ENCODE assay signal across 30 cellular contexts in the genomic region with DNA sequence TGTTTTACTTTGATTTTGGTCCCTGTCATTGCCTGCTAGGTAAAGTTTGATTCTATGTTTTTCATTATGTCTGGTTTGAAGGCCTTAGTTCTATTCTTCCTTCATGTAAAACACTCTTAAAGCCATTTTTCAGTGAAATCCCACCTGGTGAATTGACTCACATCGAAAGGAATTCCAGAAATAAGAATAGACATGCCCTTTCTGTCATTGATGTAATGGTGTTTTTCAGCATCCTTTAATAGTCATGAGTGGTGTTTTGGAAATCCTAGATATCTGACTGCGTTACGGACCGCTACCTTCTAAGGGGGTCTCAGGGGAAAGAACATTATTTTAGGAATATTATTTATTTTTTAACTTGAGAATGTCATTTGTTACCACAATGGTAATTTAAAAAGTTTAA.
"Had no signal": no experiment of that assay in that cellular context is flagged by ENCODE, and none has a peak within 500 bp of the region (broad histone marks: within the 10 kb centered on the region; RNA-seq: fewer than 3 reads in every experiment).

No MANE protein-coding gene starts in this region.

- H3K36me3 Mint-ChIP-seq: activated naive CD4-positive, alpha-beta T cell treated with anti-CD3 and anti-CD28 coated beads, Interleukin-2, amount 10 ng/mL, durations not matched to agents 7 days and 5 days; activated naive CD8-positive, alpha-beta T cell treated with anti-CD3 and anti-CD28 coated beads, Interleukin-2, amount 10 ng/mL, durations not matched to agents 7 days and 5 days had no signal

- H3K27ac ChIP-seq: ascending aorta, epithelial cell of prostate, WERI-Rb-1 had no signal

- H3K9me3 Mint-ChIP-seq: activated T-cell treated with anti-CD3 and anti-CD28 coated beads, Interleukin-2, amount 50 U/mL, for 72 hours had no signal

- ATAC-seq: activated CD4-positive, CD25-positive, alpha-beta regulatory T cell treated with anti-CD3 and anti-CD28 coated beads, Interleukin-2, amount 50 U/mL, for 24 hours; activated CD8-positive, alpha-beta T cell treated with anti-CD3 and anti-CD28 coated beads for 36 hours; activated naive CD4-positive, alpha-beta T cell treated with anti-CD3 and anti-CD28 coated beads, Interleukin-2, amount 50 U/mL, for 72 hours; activated T-cell treated with anti-CD3 and anti-CD28 coated beads, Interleukin-2, amount 50 U/mL, for 72 hours; effector memory CD8-positive, alpha-beta T cell; T-helper 17 cell had no signal

- H3K4me3 Mint-ChIP-seq: activated B cell treated with CpG ODN at 0.5 μM for 24 hours; activated CD8-positive, alpha-beta T cell treated with anti-CD3 and anti-CD28 coated beads for 36 hours; activated naive CD4-positive, alpha-beta T cell treated with anti-CD3 and anti-CD28 coated beads, Interleukin-2, amount 10 ng/mL, durations not matched to agents 7 days and 5 days; activated naive CD8-positive, alpha-beta T cell treated with anti-CD3 and anti-CD28 coated beads, Interleukin-2, amount 10 ng/mL, durations not matched to agents 7 days and 5 days; activated T-cell treated with anti-CD3 and anti-CD28 coated beads, Interleukin-2, amount 50 U/mL, for 72 hours; brain; effector memory CD8-positive, alpha-beta T cell; T-helper 17 cell; T-helper 2 cell treated with Interferon-gamma antibody and Interleukin-4, amounts not matched to agents 5 μg/mL and 100 μg/mL, for 36 hours had no signal

- H3K4me3 ChIP-seq: ascending aorta, esophagus squamous epithelium had no signal

- H3K4me1 ChIP-seq: ascending aorta had no signal

- DNase-seq: activated B cell treated with CpG ODN at 0.5 μM for 24 hours; activated CD4-positive, alpha-beta T cell treated with anti-CD3 and anti-CD28 coated beads for 48 hours; activated CD4-positive, alpha-beta T cell treated with anti-CD3 and anti-CD28 coated beads, Interleukin-2, amount 50 U/mL, for 1 hour; activated CD4-positive, alpha-beta T cell treated with anti-CD3 and anti-CD28 coated beads, Interleukin-2, amount 50 U/mL, for 48 hours; activated CD8-positive, alpha-beta memory T cell treated with anti-CD3 and anti-CD28 coated beads for 24 hours; activated CD8-positive, alpha-beta memory T cell treated with anti-CD3 and anti-CD28 coated beads, Interleukin-2, amount 50 U/mL, for 4 hours; activated CD8-positive, alpha-beta T cell treated with anti-CD3 and anti-CD28 coated beads for 36 hours; activated gamma-delta T cell; activated naive CD4-positive, alpha-beta T cell; activated naive CD4-positive, alpha-beta T cell treated with anti-CD3 and anti-CD28 coated beads, Interleukin-2, amount 10 ng/mL, durations not matched to agents 7 days and 5 days; activated naive CD8-positive, alpha-beta T cell treated with anti-CD3 and anti-CD28 coated beads, Interleukin-2, amount 10 ng/mL, durations not matched to agents 7 days and 5 days; activated T-cell treated with anti-CD3 and anti-CD28 coated beads, Interleukin-2, amount 50 U/mL, for 1 hour; activated T-cell treated with anti-CD3 and anti-CD28 coated beads, Interleukin-2, amount 50 U/mL, for 72 hours; caudate nucleus; cortex of kidney; dermis blood vessel endothelial cell; effector CD4-positive, alpha-beta T cell; effector memory CD8-positive, alpha-beta T cell; esophagus squamous epithelium; head of caudate nucleus; T-helper 1 cell; T-helper 17 cell; T1000; WERI-Rb-1 had no signal

- H3K27me3 Mint-ChIP-seq: activated B cell treated with CpG ODN at 0.5 μM for 24 hours, brain had no signal

- H3K27me3 ChIP-seq: ascending aorta, esophagus squamous epithelium had no signal

- H3K9me3 ChIP-seq: ascending aorta, esophagus squamous epithelium had no signal

- H3K36me3 ChIP-seq: ascending aorta, esophagus squamous epithelium, WERI-Rb-1 had no signal

- H3K27ac Mint-ChIP-seq: activated B cell treated with CpG ODN at 0.5 μM for 24 hours; activated CD8-positive, alpha-beta T cell treated with anti-CD3 and anti-CD28 coated beads for 36 hours; activated naive CD4-positive, alpha-beta T cell treated with anti-CD3 and anti-CD28 coated beads, Interleukin-2, amount 10 ng/mL, durations not matched to agents 7 days and 5 days; activated naive CD4-positive, alpha-beta T cell treated with anti-CD3 and anti-CD28 coated beads, Interleukin-2, amount 50 U/mL, for 72 hours; activated naive CD8-positive, alpha-beta T cell treated with anti-CD3 and anti-CD28 coated beads, Interleukin-2, amount 10 ng/mL, durations not matched to agents 7 days and 5 days; activated T-cell treated with anti-CD3 and anti-CD28 coated beads, Interleukin-2, amount 50 U/mL, for 72 hours; brain; effector memory CD8-positive, alpha-beta T cell; T-helper 17 cell; T-helper 2 cell treated with Interferon-gamma antibody and Interleukin-4, amounts not matched to agents 5 μg/mL and 100 μg/mL, for 36 hours had no signal

- H3K4me1 Mint-ChIP-seq: activated naive CD4-positive, alpha-beta T cell treated with anti-CD3 and anti-CD28 coated beads, Interleukin-2, amount 10 ng/mL, durations not matched to agents 7 days and 5 days; activated naive CD8-positive, alpha-beta T cell treated with anti-CD3 and anti-CD28 coated beads, Interleukin-2, amount 10 ng/mL, durations not matched to agents 7 days and 5 days; brain had no signal
